Comparison of ENCODE assay signal across 2 cellular contexts in genomic region chr22:22939537-22940368, GRCh38.
TF ChIP-seq lines count a peak whose summit lies in the region.

No MANE protein-coding gene starts in this region.

TF ChIP-seq in HepG2, 621 proteins besides CTCF, POLR2A, EP300 and RAD21 (continues in another document):
- TF ChIP-seq NRL (CRISPR knock-in tag; IDR thresholded peaks at IDR 0.05; ENCODE audit: borderline replicate concordance), result no peak
- no peak for TF ChIP-seq DBP (CRISPR knock-in tag; IDR thresholded peaks at IDR 0.05; ENCODE audit: not compliant biosample characterization)
- TF ChIP-seq SMC3 (IDR thresholded peaks at IDR 0.05; ENCODE audit: low read length), result no peak
- TF ChIP-seq FOXA1 (IDR thresholded peaks at IDR 0.05), result 0 out of 2 replicates have a peak, but pooled peaks have one; percentile 18
- TF ChIP-seq FOXA1 (CRISPR knock-in tag; IDR thresholded peaks at IDR 0.05), result no peak
- TF ChIP-seq CEBPB (IDR thresholded peaks at IDR 0.05; ENCODE audit: borderline replicate concordance, low read depth, low read length), result peak; percentile 82
- no peak for TF ChIP-seq SMAD9 (CRISPR knock-in tag; IDR thresholded peaks at IDR 0.05)
- TF ChIP-seq TBX3 (IDR thresholded peaks at IDR 0.05; ENCODE audit: borderline replicate concordance), result peak; percentile 89
- TF ChIP-seq NCOR1 (IDR thresholded peaks at IDR 0.05; ENCODE audit: borderline replicate concordance, low read length), result no peak
- TF ChIP-seq PAXIP1 (CRISPR knock-in tag; conservative IDR thresholded peaks at IDR 0.05), result peak; percentile 30; the same call in 1 of the 2 replicates
- TF ChIP-seq SOX6 (IDR thresholded peaks at IDR 0.05), result no peak
- TF ChIP-seq SOX6 (CRISPR knock-in tag; IDR thresholded peaks at IDR 0.05), result no peak; the same call in 1 of the 2 replicates
- TF ChIP-seq DNMT1 (CRISPR knock-in tag; IDR thresholded peaks at IDR 0.05), result no peak
- peak; percentile 68 for TF ChIP-seq HHEX (CRISPR knock-in tag; IDR thresholded peaks at IDR 0.05)
- peak; percentile 76 for TF ChIP-seq FOXP1 (IDR thresholded peaks at IDR 0.05)
- peak; percentile 69 for TF ChIP-seq FOXP1 (CRISPR knock-in tag; IDR thresholded peaks at IDR 0.05)
- TF ChIP-seq ZNF383 (CRISPR knock-in tag; IDR thresholded peaks at IDR 0.05; ENCODE audit: borderline replicate concordance), result no peak
- TF ChIP-seq MAZ (IDR thresholded peaks at IDR 0.05; ENCODE audit: borderline replicate concordance, low read depth, low read length), result no peak
- no peak for TF ChIP-seq MAZ (CRISPR knock-in tag; IDR thresholded peaks at IDR 0.05; ENCODE audit: low read depth)
- TF ChIP-seq RNF219 (CRISPR knock-in tag; IDR thresholded peaks at IDR 0.05), result no peak
- no peak for TF ChIP-seq U2AF1 (optimal IDR thresholded peaks at IDR 0.05; ENCODE audit: low read depth, low read length)
- TF ChIP-seq ZBTB14 (CRISPR knock-in tag; IDR thresholded peaks at IDR 0.05), result no peak
- no peak for TF ChIP-seq MXD1 (CRISPR knock-in tag; IDR thresholded peaks at IDR 0.05)
- no peak for TF ChIP-seq ATRX (CRISPR knock-in tag; IDR thresholded peaks at IDR 0.05; ENCODE audit: borderline replicate concordance)
- no peak for TF ChIP-seq SP1 (IDR thresholded peaks at IDR 0.05)
- no peak for TF ChIP-seq SP1 (CRISPR knock-in tag; IDR thresholded peaks at IDR 0.05)
- TF ChIP-seq CEBPG (CRISPR knock-in tag; IDR thresholded peaks at IDR 0.05), result 0 out of 2 replicates have a peak, but pooled peaks have one; percentile 10

TF ChIP-seq in HEK293T, 16 proteins besides CTCF, POLR2A, EP300 and RAD21:
- TF ChIP-seq L3MBTL2 (conservative IDR thresholded peaks at IDR 0.05), result no peak
- no peak for TF ChIP-seq CTBP1 (IDR thresholded peaks at IDR 0.05; ENCODE audit: borderline replicate concordance)
- TF ChIP-seq SP1 (IDR thresholded peaks at IDR 0.05), result no peak
- no peak for TF ChIP-seq BHLHE40 (IDR thresholded peaks at IDR 0.05; ENCODE audit: borderline replicate concordance)
- no peak for TF ChIP-seq SUZ12 (IDR thresholded peaks at IDR 0.05)
- TF ChIP-seq FOXM1 (IDR thresholded peaks at IDR 0.05; ENCODE audit: borderline replicate concordance), result no peak
- no peak for TF ChIP-seq FOXK2 (IDR thresholded peaks at IDR 0.05)
- TF ChIP-seq PKNOX1 (IDR thresholded peaks at IDR 0.05), result no peak
- no peak for TF ChIP-seq HDGF (IDR thresholded peaks at IDR 0.05; ENCODE audit: borderline replicate concordance)
- TF ChIP-seq NFRKB (IDR thresholded peaks at IDR 0.05), result no peak
TF ChIP-seq in HEK293T: peak in this region for 0.
